In the genomic region with DNA sequence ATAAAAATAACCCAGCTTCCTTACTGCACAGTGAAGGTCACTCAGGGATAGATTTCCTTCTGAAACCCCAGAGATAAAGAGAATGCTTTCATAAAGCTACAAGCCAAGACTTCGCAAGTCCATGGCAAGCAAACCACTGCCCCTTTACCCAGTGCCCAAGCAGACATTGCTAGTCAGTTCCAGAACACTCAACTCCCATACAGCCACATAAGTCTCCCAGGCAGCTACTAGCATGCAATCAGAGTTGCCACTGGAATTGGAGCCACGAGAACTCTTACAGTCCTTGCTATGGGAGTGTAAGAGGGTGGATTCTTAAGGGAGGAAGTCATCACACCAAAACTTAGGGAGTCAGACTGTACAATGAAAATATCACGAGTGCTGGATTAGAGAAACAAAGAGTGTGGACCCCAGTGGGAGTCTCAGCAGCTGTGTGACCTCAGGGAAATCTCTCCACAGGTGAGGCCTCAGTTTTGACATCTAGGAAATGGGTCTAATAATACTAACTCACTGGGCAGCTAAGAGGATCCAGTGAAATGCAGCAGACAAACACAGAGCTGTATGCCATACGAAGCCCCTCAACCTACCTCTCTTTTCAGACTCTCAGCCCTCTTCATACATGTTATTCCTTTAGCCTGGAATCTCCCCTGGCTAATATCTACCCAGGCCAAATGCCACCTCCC, we compare ENCODE assay signal across 17 cellular contexts.
DNase-seq lines count a peak whose midpoint lies in the region; ATAC-seq and TF ChIP-seq lines count a peak whose summit lies in the region.
"Had no signal": no experiment of that assay in that cellular context is flagged by ENCODE, and none has a peak within 500 bp of the region (broad histone marks: within the 10 kb centered on the region; RNA-seq: fewer than 3 reads in every experiment).

No MANE protein-coding gene starts in this region.

- no peak overlapping the region for H3K4me2 ChIP-seq in GM23248 (ENCODE audit: unreplicated experiment)

- H3K27ac ChIP-seq in GM23248: no peak overlapping the region
- H3K27ac ChIP-seq in WERI-Rb-1: no peak overlapping the region
- H3K27ac ChIP-seq: SJCRH30 had no signal

- peaks cover 40% of the 10 kb centered on the region for H3K4me1 Mint-ChIP-seq in brain
- H3K4me1 Mint-ChIP-seq: CD4-positive, alpha-beta memory T cell had no signal

- H3K4me1 ChIP-seq in GM23248 (ENCODE audit: insufficient read depth): no peaks in the 10 kb centered on the region
- H3K4me1 ChIP-seq: BE2C, SJCRH30 had no signal

- H3K36me3 ChIP-seq in GM23248 (ENCODE audit: low read depth): no peaks in the 10 kb centered on the region
- H3K36me3 ChIP-seq in WERI-Rb-1: no peaks in the 10 kb centered on the region
- H3K36me3 ChIP-seq: BE2C, SJCRH30 had no signal

- ATAC-seq in sciatic nerve: peak; percentile 50

- H3K9ac ChIP-seq in GM23248: no peak overlapping the region

- H3K27me3 ChIP-seq in GM23248 (replicated peaks; ENCODE audit: insufficient read depth) (no peaks in the 10 kb centered on the region), WERI-Rb-1 (ENCODE audit: insufficient read depth, low read depth, severe bottlenecking) (peaks cover 5% of the 10 kb centered on the region)
- H3K27me3 ChIP-seq: BE2C, SJCRH30 had no signal

- intact Hi-C loops in sciatic nerve (cut with DNase I): no loop called here

- H3K9me3 ChIP-seq in GM23248 (ENCODE audit: low read depth): no peaks in the 10 kb centered on the region
- peaks cover 5% of the 10 kb centered on the region for H3K9me3 ChIP-seq in WERI-Rb-1 (ENCODE audit: severe bottlenecking)
- H3K9me3 ChIP-seq: BE2C, SJCRH30 had no signal

- DNase-seq in GM23248 (peak; percentile 49), fibroblast of pulmonary artery (ENCODE audit: low read depth) (peak; percentile 25), sciatic nerve (ENCODE audit: low spot score) (no peak), WERI-Rb-1 (no peak), hypothalamus (lab: John Stamatoyannopoulos, UW) (no peak), Ammon's horn (ENCODE audit: low spot score) (no peak)
- DNase-seq in stimulated activated CD4-positive, alpha-beta T cell treated with anti-CD3 and anti-CD28 coated beads, Interleukin-1b, Interleukin-23, amount 100 ng/mL, for 48 hours: no peak
- DNase-seq: BE2C; CD4-positive, alpha-beta memory T cell; DND-41; GF-D8; NCI-H1105 treated with DMSO at 0.1 percent for 48 hours; NCI-H187; NCI-H446; NCI-H774; SJCRH30 had no signal

- WGBS in GM23248 (ENCODE audit: low coverage in 1 of 2, low lambda C conversion rate in 2 of 2, missing lambda C conversion rate in 2 of 2), 2 experiments: 58 to 70% methylated on average over 4 of the region's 4 CpGs

- H3K79me2 ChIP-seq in GM23248 (ENCODE audit: insufficient read depth): no peaks in the 10 kb centered on the region

- peak overlapping the region; percentile 77 to 98 (median 97) for H3K27ac Mint-ChIP-seq in brain
- H3K27ac Mint-ChIP-seq: CD4-positive, alpha-beta memory T cell had no signal

- H3F3A ChIP-seq in GM23248 (ENCODE audit: insufficient read depth): peaks cover 4% of the 10 kb centered on the region; the same call in 1 of the 2 replicates

- no peaks in the 10 kb centered on the region for H3K36me3 Mint-ChIP-seq in brain
- H3K36me3 Mint-ChIP-seq: CD4-positive, alpha-beta memory T cell had no signal

- H3K4me3 Mint-ChIP-seq in brain: peak overlapping the region in 2 of 5 experiments; percentile 20 to 74
- H3K4me3 Mint-ChIP-seq: CD4-positive, alpha-beta memory T cell had no signal

- peaks cover 9% of the 10 kb centered on the region for H3K27me3 Mint-ChIP-seq in brain

- H3K9me2 ChIP-seq in GM23248 (ENCODE audit: insufficient read depth): no peaks in the 10 kb centered on the region

- no peaks in the 10 kb centered on the region for H4K20me1 ChIP-seq in GM23248 (ENCODE audit: insufficient read depth)

- in situ Hi-C loops in GM23248 (cut with MboI): no loop called here

- H3K9me3 Mint-ChIP-seq in brain: peaks cover 16 to 46% (median 25%) of the 10 kb centered on the region in 5 experiments

- H3K4me3 ChIP-seq in GM23248 (no peak overlapping the region), fibroblast of pulmonary artery (replicated peaks; ENCODE audit: low read depth, low read length) (no peak overlapping the region), WERI-Rb-1 (ENCODE audit: low read depth, low read length) (no peak overlapping the region)
- H3K4me3 ChIP-seq: SJCRH30 had no signal

- no peak overlapping the region for H2AFZ ChIP-seq in GM23248

- TF ChIP-seq CTCF in brain (conservative IDR thresholded peaks at IDR 0.05): no peak
- TF ChIP-seq CTCF in fibroblast of pulmonary artery (IDR thresholded peaks at IDR 0.05; ENCODE audit: low read length, missing control alignments): no peak
- TF ChIP-seq CTCF in WERI-Rb-1 (IDR thresholded peaks at IDR 0.05; ENCODE audit: low read depth, low read length): no peak

Comparison
In these comparisons a context has a peak if more than half of its experiments do, and no peak if none do; other contexts are left out.
1. DNase-seq: peak in GM23248 (single experiment) and fibroblast of pulmonary artery (single experiment); none in sciatic nerve (single experiment), WERI-Rb-1 (single experiment), hypothalamus (0 of 51), stimulated activated CD4-positive, alpha-beta T cell treated with anti-CD3 and anti-CD28 coated beads, Interleukin-1b, Interleukin-23, amount 100 ng/mL, for 48 hours (single experiment) and Ammon's horn (single experiment).